Comparison of ENCODE assay signal across 8 cellular contexts in genomic region chr16:48365030-48365600, GRCh38. TPM values are rescaled to one million over a fixed set of nuclear protein-coding genes. Genes with fewer than 3 reads are reported as not detected.
DNase-seq lines count a peak whose midpoint lies in the region; ATAC-seq, FAIRE-seq and TF ChIP-seq lines count a peak whose summit lies in the region.

No MANE protein-coding gene starts in this region.

- peaks cover 28% of the 10 kb centered on the region for H3K4me1 Mint-ChIP-seq in central memory CD8-positive, alpha-beta T cell

- peak in 1 of 2 experiments; percentile 30 for DNase-seq in A549 (ENCODE audit: low read depth in 1 of 2, low spot score in 1 of 2)
- DNase-seq in HT-29 (ENCODE audit: low spot score), result peak; percentile 58
- no peak for DNase-seq in central memory CD8-positive, alpha-beta T cell (ENCODE audit: low spot score in 2 of 2)
- no peak for DNase-seq in glomerular visceral epithelial cell (ENCODE audit: extremely low spot score)
- DNase-seq in OCI-M1 (lab: John Stamatoyannopoulos, UW), result no peak
- DNase-seq in SW480 (ENCODE audit: low spot score), result no peak

- H3K36me3 ChIP-seq in mucosa of stomach (ENCODE audit: control insufficient read depth, insufficient read depth, low read length), result no peaks in the 10 kb centered on the region

- no peak overlapping the region for H3K27ac Mint-ChIP-seq in central memory CD8-positive, alpha-beta T cell (ENCODE audit: low read depth)

- H3K27ac ChIP-seq in A549, result peak overlapping the region; percentile 90 to 92

- ATAC-seq in A549 (peak; percentile 14 to 22; a peak in 5 of 6 replicates), GM21737 (IDR thresholded peaks at IDR 0.05; ENCODE audit: unreplicated experiment) (no peak)
- no peak for ATAC-seq in central memory CD8-positive, alpha-beta T cell (replicated peaks; ENCODE audit: extremely low read depth, poor library complexity, severe bottlenecking)

- TF ChIP-seq CTCF in A549 (IDR thresholded peaks at IDR 0.05), result no peak

- H3K9me3 Mint-ChIP-seq in central memory CD8-positive, alpha-beta T cell, result no peaks in the 10 kb centered on the region

- POLR2A ChIA-PET in A549 (lab: Yijun Ruan, JAX), result interaction anchor here (1.1 to 3.5 kb wide), 6 partner anchors 11 to 258 kb away, joined by 3 to 55 read pairs (median 5); partner anchors contain the start of gene SIAH1

- no peak for FAIRE-seq in A549 (lab: Jason Lieb, UNC)

- TF ChIP-seq POLR2A in A549 (IDR thresholded peaks at IDR 0.05; ENCODE audit: low read length), result no peak

- no peaks in the 10 kb centered on the region for H3K27me3 ChIP-seq in mucosa of stomach (ENCODE audit: control insufficient read depth, insufficient read depth, low read length)

- H3K9me3 ChIP-seq in A549 (no peaks in the 10 kb centered on the region), mucosa of stomach (ENCODE audit: control insufficient read depth, low read length) (no peaks in the 10 kb centered on the region)

- H3K4me2 ChIP-seq in A549, result peak overlapping the region; percentile 83

- peaks cover 13% of the 10 kb centered on the region for H3K36me3 Mint-ChIP-seq in central memory CD8-positive, alpha-beta T cell (ENCODE audit: insufficient read depth)

- peaks cover 43% of the 10 kb centered on the region for H3K4me1 ChIP-seq in A549
- H3K4me1 ChIP-seq in mucosa of stomach (ENCODE audit: control insufficient read depth, insufficient read depth, low read length), result peaks cover 29% of the 10 kb centered on the region

- no peak for TF ChIP-seq RAD21 in A549 (conservative IDR thresholded peaks at IDR 0.05 in 1 of 2, IDR thresholded peaks at IDR 0.05 in 1 of 2)

- no peaks in the 10 kb centered on the region for H3K27me3 Mint-ChIP-seq in central memory CD8-positive, alpha-beta T cell

- H3K4me3 Mint-ChIP-seq in central memory CD8-positive, alpha-beta T cell, result peak overlapping the region; percentile 89

- peak overlapping the region; percentile 68 for H3K9ac ChIP-seq in mucosa of stomach (ENCODE audit: low read length)

- no peak for TF ChIP-seq EP300 in A549 (IDR thresholded peaks at IDR 0.05)

- WGBS in A549 (ENCODE audit: missing lambda C conversion rate), result 39% methylated on average over 15 of the region's 15 CpGs

- H3K4me3 ChIP-seq in A549 (peak overlapping the region; percentile 53), mucosa of stomach (ENCODE audit: low read length) (peak overlapping the region; percentile 38)

- CTCF ChIA-PET in A549 (lab: Yijun Ruan, JAX), result interaction anchor here (1.1 to 3.8 kb wide), 9 partner anchors 10 to 265 kb away, joined by 3 to 17 read pairs (median 7); no protein-coding TSS in a partner anchor

TF ChIP-seq in A549, 52 proteins besides CTCF, POLR2A, EP300 and RAD21:
- TF ChIP-seq NFE2L2 (conservative IDR thresholded peaks at IDR 0.05; ENCODE audit: low read length) (no peak), POLR2AphosphoS2 (conservative IDR thresholded peaks at IDR 0.05; ENCODE audit: low read length) (no peak), FOXS1 (CRISPR knock-in tag; IDR thresholded peaks at IDR 0.05) (no peak), CBX2 (IDR thresholded peaks at IDR 0.05; ENCODE audit: borderline replicate concordance, low read depth) (no peak), SMC3 (IDR thresholded peaks at IDR 0.05) (no peak), MAZ (IDR thresholded peaks at IDR 0.05; ENCODE audit: borderline replicate concordance, low read depth, low read length) (no peak), FOSL2 (IDR thresholded peaks at IDR 0.05) (no peak), FOSL2 (CRISPR knock-in tag; IDR thresholded peaks at IDR 0.05) (no peak), HDAC2 (IDR thresholded peaks at IDR 0.05) (no peak), KDM1A (IDR thresholded peaks at IDR 0.05; ENCODE audit: low read depth) (no peak), RFX5 (IDR thresholded peaks at IDR 0.05) (no peak), MAX (IDR thresholded peaks at IDR 0.05) (no peak), GATA3 (IDR thresholded peaks at IDR 0.05; ENCODE audit: borderline replicate concordance) (no peak), SREBF2 (IDR thresholded peaks at IDR 0.05) (no peak), MYC (IDR thresholded peaks at IDR 0.05; ENCODE audit: borderline replicate concordance, low read length) (no peak), ELK1 (IDR thresholded peaks at IDR 0.05; ENCODE audit: low read depth, low read length) (no peak), TP53 (CRISPR knock-in tag; IDR thresholded peaks at IDR 0.05) (no peak), NPAS2 (CRISPR knock-in tag; IDR thresholded peaks at IDR 0.05; ENCODE audit: borderline replicate concordance) (no peak), USF2 (IDR thresholded peaks at IDR 0.05) (no peak)

RNA-seq across cellular contexts. Expression of gene SIAH1, which starts 20.1 kb away (rescaled TPM):
- polyA plus RNA-seq in A549 (2011; rRNA removed) (28.5 and 30.0 TPM in 2 replicates), A549 (2017; fragmentation: RNase III; extraction: RNeasy Plus Mini Kit Qiagen cat#74134 plus additional on column Dnase treatment) (12.0 to 13.6 TPM (median 13.3 TPM) in 3 replicates)
- polyA plus RNA-seq in A549 (2012; cell fraction: cytosol; rRNA removed), result 13.3 and 16.8 TPM in 2 replicates
- polyA plus RNA-seq in A549 (2012; cell fraction: nucleus; rRNA removed), result 16.9 and 26.7 TPM in 2 replicates
- polyA minus RNA-seq in A549 (2011; rRNA and poly(A)+ RNA removed), result 29.1 and 42.6 TPM in 2 replicates
- 23.7 and 24.8 TPM in 2 replicates for total RNA-seq in HT-29 (2014; rRNA removed; shearing (Covaris generic))

Comparison
In these comparisons a context has a peak if more than half of its experiments do, and no peak if none do; other contexts are left out.
1. ATAC-seq: peak in A549 (2 of 2); none in central memory CD8-positive, alpha-beta T cell (single experiment) and GM21737 (single experiment).